8 cellular contexts compared by ENCODE assay signal in genomic region chr16:83926726-83927397, GRCh38. TPM values are rescaled to one million over a fixed set of nuclear protein-coding genes. Genes with fewer than 3 reads are reported as not detected.
DNase-seq lines count a peak whose midpoint lies in the region; ATAC-seq and TF ChIP-seq lines count a peak whose summit lies in the region.

No MANE protein-coding gene starts in this region.

- DNase-seq in NCI-H2196 (lab: John Stamatoyannopoulos, UW; ENCODE audit: unreplicated experiment) (peak; percentile 65), NCI-H2196 treated with DMSO at 0.1 percent for 48 hours (lab: John Stamatoyannopoulos, UW; ENCODE audit: unreplicated experiment) (no peak), HPDE6-E6E7 (ENCODE audit: extremely low spot score) (peak; percentile 90), SJSA1 (ENCODE audit: low read depth in 1 of 2, low spot score in 2 of 2) (peak; percentile 44 to 77), Right ventricle myocardium inferior (ENCODE audit: missing footprints) (peak; percentile 91), osteocyte (ENCODE audit: extremely low spot score, unreplicated experiment) (peak; percentile 92), transverse colon (peak; percentile 84)
- peak; percentile 80 for DNase-seq in activated naive CD8-positive, alpha-beta T cell treated with anti-CD3 and anti-CD28 coated beads, Interleukin-2, amount 10 ng/mL, durations not matched to agents 7 days and 5 days

- H3K27ac Mint-ChIP-seq in activated naive CD8-positive, alpha-beta T cell treated with anti-CD3 and anti-CD28 coated beads, Interleukin-2, amount 10 ng/mL, durations not matched to agents 7 days and 5 days: no peak overlapping the region
- no peak overlapping the region for H3K27ac Mint-ChIP-seq in osteocyte (ENCODE audit: unreplicated experiment)

- H3K27ac ChIP-seq in SJSA1 (no peak overlapping the region), transverse colon (peak overlapping the region in 2 of 4 donors; percentile 7 to 15)

- H3K4me3 Mint-ChIP-seq in activated naive CD8-positive, alpha-beta T cell treated with anti-CD3 and anti-CD28 coated beads, Interleukin-2, amount 10 ng/mL, durations not matched to agents 7 days and 5 days: no peak overlapping the region
- H3K4me3 Mint-ChIP-seq in osteocyte (ENCODE audit: unreplicated experiment): no peak overlapping the region

- H3K27me3 ChIP-seq in SJSA1 (replicated peaks) (no peaks in the 10 kb centered on the region), transverse colon (no peaks in the 10 kb centered on the region)

- no peaks in the 10 kb centered on the region for H3K27me3 Mint-ChIP-seq in activated naive CD8-positive, alpha-beta T cell treated with anti-CD3 and anti-CD28 coated beads, Interleukin-2, amount 10 ng/mL, durations not matched to agents 7 days and 5 days
- H3K27me3 Mint-ChIP-seq in osteocyte (ENCODE audit: unreplicated experiment): no peaks in the 10 kb centered on the region

- peak; percentile 77 for ATAC-seq in activated naive CD8-positive, alpha-beta T cell treated with anti-CD3 and anti-CD28 coated beads, Interleukin-2, amount 10 ng/mL, durations not matched to agents 7 days and 5 days (ENCODE audit: low read depth)
- ATAC-seq in Right ventricle myocardium inferior: peak; percentile 57

- no peaks in the 10 kb centered on the region for H3K9me3 Mint-ChIP-seq in activated naive CD8-positive, alpha-beta T cell treated with anti-CD3 and anti-CD28 coated beads, Interleukin-2, amount 10 ng/mL, durations not matched to agents 7 days and 5 days
- H3K9me3 Mint-ChIP-seq in osteocyte (ENCODE audit: unreplicated experiment): no peaks in the 10 kb centered on the region

- in situ Hi-C loops in transverse colon (cut with MboI; ENCODE audit: low pct_ligation_motif_present in 1 of 4, low pct_unique_long_range_greater_than_20kb in 1 of 4, low sequenced_read_pairs in 3 of 4): no loop called here

- WGBS in transverse colon (ENCODE audit: low coverage in 1 of 2), 2 donors: 18 to 20% methylated on average over 7 to 35 of the region's 35 CpGs

- H3K36me3 ChIP-seq in SJSA1 (no peaks in the 10 kb centered on the region), transverse colon (no peaks in the 10 kb centered on the region)

- no peak overlapping the region for H3K4me3 ChIP-seq in SJSA1
- peak overlapping the region in 3 of 4 donors; percentile 8 to 30 (median 8) for H3K4me3 ChIP-seq in transverse colon

- intact Hi-C loops in Right ventricle myocardium inferior (cut with DNase I): no loop called here
- intact Hi-C loops in transverse colon (cut with DNase I; ENCODE audit: low total_unique reads): loop anchor here (10.0 kb wide), 1 partner anchor 558 kb away; no protein-coding TSS in a partner anchor

- POLR2A ChIA-PET in activated naive CD8-positive, alpha-beta T cell treated with anti-CD3 and anti-CD28 coated beads, Interleukin-2, amount 10 ng/mL, durations not matched to agents 7 days and 5 days (lab: Charles Lee): no interaction called here

- no peaks in the 10 kb centered on the region for H3K4me1 Mint-ChIP-seq in activated naive CD8-positive, alpha-beta T cell treated with anti-CD3 and anti-CD28 coated beads, Interleukin-2, amount 10 ng/mL, durations not matched to agents 7 days and 5 days
- peaks cover 7% of the 10 kb centered on the region for H3K4me1 Mint-ChIP-seq in osteocyte (ENCODE audit: unreplicated experiment)

- no peak for TF ChIP-seq POLR2A in transverse colon (IDR thresholded peaks at IDR 0.05)

- TF ChIP-seq CTCF in osteocyte (IDR thresholded peaks at IDR 0.05): peak; percentile 98
- TF ChIP-seq CTCF in transverse colon (IDR thresholded peaks at IDR 0.05): peak; percentile 79 to 97 (median 95)

- no peaks in the 10 kb centered on the region for H3K36me3 Mint-ChIP-seq in activated naive CD8-positive, alpha-beta T cell treated with anti-CD3 and anti-CD28 coated beads, Interleukin-2, amount 10 ng/mL, durations not matched to agents 7 days and 5 days
- peaks cover 4% of the 10 kb centered on the region for H3K36me3 Mint-ChIP-seq in osteocyte (ENCODE audit: unreplicated experiment)

- TF ChIP-seq EP300 in transverse colon (IDR thresholded peaks at IDR 0.05; ENCODE audit: low read depth): no peak

- H3K4me1 ChIP-seq in SJSA1 (replicated peaks): peaks cover 8% of the 10 kb centered on the region
- peaks cover 4 to 6% (median 6%) of the 10 kb centered on the region in 4 donors for H3K4me1 ChIP-seq in transverse colon

- H3K9me3 ChIP-seq in SJSA1 (replicated peaks) (no peaks in the 10 kb centered on the region; the same call in 1 of the 2 replicates), transverse colon (no peaks in the 10 kb centered on the region)

RNA-seq across cellular contexts. Expression of gene OSGIN1, which starts 26.2 kb away (rescaled TPM):
- 1.7 and 6.4 TPM in 2 replicates for total RNA-seq in SJSA1 (2014; rRNA removed; shearing (Covaris generic))
- total RNA-seq in activated naive CD8-positive, alpha-beta T cell treated with anti-CD3 and anti-CD28 coated beads, Interleukin-2, amount 10 ng/mL, durations not matched to agents 7 days and 5 days: 1 to 10 TPM in 1 of 2 experiments, under 1 TPM in 1; 0.85 to 1.1 TPM
- 8.2 TPM for total RNA-seq in Right ventricle myocardium inferior
- total RNA-seq in osteocyte: 1.2 and 1.3 TPM in 2 replicates
- total RNA-seq in transverse colon: 10 to 100 TPM; 10.7 to 26.2 (median 16.7) TPM

RNA-seq across cellular contexts. Expression of gene MLYCD, which starts 27.9 kb away (rescaled TPM):
- total RNA-seq in SJSA1 (2014; rRNA removed; shearing (Covaris generic)): 2.2 and 2.8 TPM in 2 replicates
- total RNA-seq in activated naive CD8-positive, alpha-beta T cell treated with anti-CD3 and anti-CD28 coated beads, Interleukin-2, amount 10 ng/mL, durations not matched to agents 7 days and 5 days: 1 to 10 TPM; 6.1 to 7.0 TPM
- 48.2 TPM for total RNA-seq in Right ventricle myocardium inferior
- 5.2 and 5.3 TPM in 2 replicates for total RNA-seq in osteocyte
- total RNA-seq in transverse colon: 10 to 100 TPM; 10.8 to 20.2 (median 13.7) TPM

RNA-seq across cellular contexts. Expression of gene NECAB2, which starts 41.2 kb away (rescaled TPM):
- total RNA-seq in SJSA1 (2014; rRNA removed; shearing (Covaris generic)): not detected in 2 replicates
- total RNA-seq in activated naive CD8-positive, alpha-beta T cell treated with anti-CD3 and anti-CD28 coated beads, Interleukin-2, amount 10 ng/mL, durations not matched to agents 7 days and 5 days: not detected
- 1.8 TPM for total RNA-seq in Right ventricle myocardium inferior
- total RNA-seq in osteocyte: 0.21 TPM in 1 of 2 replicates, not detected in the other
- under 1 TPM in 1 of 4 donors, not detected in 3; 0.41 TPM for total RNA-seq in transverse colon
